Comparison of ENCODE assay signal across 9 cellular contexts in genomic region chr10:132066186-132066585, GRCh38. TPM values are rescaled to one million over a fixed set of nuclear protein-coding genes. Genes with fewer than 3 reads are reported as not detected.
DNase-seq lines count a peak whose midpoint lies in the region; ATAC-seq and TF ChIP-seq lines count a peak whose summit lies in the region.
"Had no signal": no experiment of that assay in that cellular context is flagged by ENCODE, and none has a peak within 500 bp of the region (broad histone marks: within the 10 kb centered on the region; RNA-seq: fewer than 3 reads in every experiment).

No MANE protein-coding gene starts in this region.

- no peak for ATAC-seq in GM19324 (IDR thresholded peaks at IDR 0.05; ENCODE audit: low FRiP score, unreplicated experiment)

- H3K27ac ChIP-seq in left ventricle myocardium inferior (replicated peaks) (peak overlapping the region; percentile 84), sigmoid colon (peak overlapping the region; percentile 79 to 93 (median 86))
- H3K27ac ChIP-seq: KMS-11 had no signal

- no peaks in the 10 kb centered on the region for H3K36me3 ChIP-seq in left ventricle myocardium inferior
- H3K36me3 ChIP-seq in sigmoid colon: no peaks in the 10 kb centered on the region

- intact Hi-C loops in left ventricle myocardium inferior (cut with micrococcal nuclease) (no loop called here), sigmoid colon (cut with DNase I) (loop anchor here (5.0 kb wide), 1 partner anchor 84 kb away; the partner anchor contains the start of gene BNIP3)

- H3K27me3 ChIP-seq in left ventricle myocardium inferior (ENCODE audit: low read depth): no peaks in the 10 kb centered on the region
- no peaks in the 10 kb centered on the region for H3K27me3 ChIP-seq in sigmoid colon

- DNase-seq in Daoy (ENCODE audit: low read depth): peak; percentile 33
- peak; percentile 20 for DNase-seq in activated CD8-positive, alpha-beta memory T cell treated with anti-CD3 and anti-CD28 coated beads, Interleukin-2, amount 50 U/mL, for 48 hours
- DNase-seq in left ventricle myocardium inferior: no peak
- DNase-seq in sigmoid colon: no peak
- DNase-seq in stimulated activated CD4-positive, alpha-beta T cell treated with anti-CD3 and anti-CD28 coated beads, Interleukin-12 subunit alpha, Interleukin-12 subunit beta, amount 100 ng/mL, for 4 hours: no peak
- no peak for DNase-seq in NCI-H2171 (lab: John Stamatoyannopoulos, UW)
- no peak for DNase-seq in activated gamma-delta T cell treated with Interleukin-2 at 50 U/mL for 16 hours

- H3K4me3 ChIP-seq in left ventricle myocardium inferior (peak overlapping the region; percentile 68), sigmoid colon (peak overlapping the region; percentile 26 to 57 (median 48))

- no peak for TF ChIP-seq POLR2A in sigmoid colon (IDR thresholded peaks at IDR 0.05)

- H3K4me1 ChIP-seq in left ventricle myocardium inferior (peaks cover 34% of the 10 kb centered on the region), sigmoid colon (peaks cover 0 to 28% (median 21%) of the 10 kb centered on the region in 4 donors)

- H3K9me3 ChIP-seq in left ventricle myocardium inferior (replicated peaks) (no peaks in the 10 kb centered on the region), sigmoid colon (no peaks in the 10 kb centered on the region)

- TF ChIP-seq EP300 in sigmoid colon (IDR thresholded peaks at IDR 0.05): no peak

- TF ChIP-seq CTCF in left ventricle myocardium inferior (IDR thresholded peaks at IDR 0.05; ENCODE audit: borderline replicate concordance): no peak
- TF ChIP-seq CTCF in sigmoid colon (IDR thresholded peaks at IDR 0.05): no peak

- 40 to 53% methylated on average over 15 of the region's 15 CpGs for WGBS in sigmoid colon, 2 donors

RNA-seq across cellular contexts. Expression of gene JAKMIP3, which starts 0.4 kb away (rescaled TPM):
- total RNA-seq in Daoy (2014; rRNA removed; shearing (Covaris generic)): 0.24 and 0.51 TPM in 2 replicates
- 1.7 TPM for total RNA-seq in left ventricle myocardium inferior
- 1 to 10 TPM in 2 of 4 donors, under 1 TPM in 2; 0.49 to 3.0 (median 0.97) TPM for total RNA-seq in sigmoid colon
- under 1 TPM in 1 of 3 donors, not detected in 2; 0.22 TPM for polyA plus RNA-seq in sigmoid colon

Comparison
In these comparisons a context has a peak if more than half of its experiments do, and no peak if none do; other contexts are left out.
1. DNase-seq: peak in Daoy (single experiment) and activated CD8-positive, alpha-beta memory T cell treated with anti-CD3 and anti-CD28 coated beads, Interleukin-2, amount 50 U/mL, for 48 hours (single experiment); none in left ventricle myocardium inferior (single experiment), sigmoid colon (single experiment), stimulated activated CD4-positive, alpha-beta T cell treated with anti-CD3 and anti-CD28 coated beads, Interleukin-12 subunit alpha, Interleukin-12 subunit beta, amount 100 ng/mL, for 4 hours (single experiment), NCI-H2171 (single experiment) and activated gamma-delta T cell treated with Interleukin-2 at 50 U/mL for 16 hours (single experiment).